32 cellular contexts compared by ENCODE assay signal in genomic region chr12:16530268-16530865, GRCh38.
A peak's percentile ranks its signal among the peaks of the same experiment; 100 is the strongest.
DNase-seq lines count a peak whose midpoint lies in the region; ATAC-seq, FAIRE-seq and TF ChIP-seq lines count a peak whose summit lies in the region.
"Had no signal": no experiment of that assay in that cellular context is flagged by ENCODE, and none has a peak within 500 bp of the region (broad histone marks: within the 10 kb centered on the region; RNA-seq: fewer than 3 reads in every experiment).

No MANE protein-coding gene starts in this region.

- 23 to 25% methylated on average over 2 of the region's 2 CpGs for WGBS in pancreas, 2 donors
- WGBS in esophagus squamous epithelium, 2 donors, result 52 to 55% methylated on average over 2 of the region's 2 CpGs

- intact Hi-C loops in pancreas (cut with DNase I), result no loop called here
- intact Hi-C loops in esophagus squamous epithelium (cut with DNase I), result no loop called here

- no peak for TF ChIP-seq POLR2A in esophagus squamous epithelium (IDR thresholded peaks at IDR 0.05)

- TF ChIP-seq CTCF in pancreas (IDR thresholded peaks at IDR 0.05) (no peak), esophagus squamous epithelium (IDR thresholded peaks at IDR 0.05) (no peak)

- no peak for FAIRE-seq in pancreas (lab: Jason Lieb, UNC)
- FAIRE-seq: astrocyte, GM12892, HTR-8/SVneo, islet of Langerhans, K562 had no signal

- DNase-seq in NCI-H1105 treated with DMSO at 0.1 percent for 48 hours (lab: John Stamatoyannopoulos, UW) (peak; percentile 34), NCI-H1105 (lab: John Stamatoyannopoulos, UW) (no peak), NCI-H146 (lab: John Stamatoyannopoulos, UW) (peak; percentile 91), NCI-H748 (lab: John Stamatoyannopoulos, UW; ENCODE audit: unreplicated experiment) (peak; percentile 85), pancreas (peak in 2 of 6 donors; percentile 24 to 50), NCI-H524 treated with DMSO at 0.1 percent for 48 hours (lab: John Stamatoyannopoulos, UW) (no peak), GDM1 (lab: John Stamatoyannopoulos, UW) (no peak), esophagus squamous epithelium (lab: John Stamatoyannopoulos, UW) (no peak)
- DNase-seq: 8988T; activated B cell treated with CpG ODN at 0.5 μM for 24 hours; activated naive CD8-positive, alpha-beta T cell treated with anti-CD3 and anti-CD28 coated beads, Interleukin-2, amount 50 U/mL, for 24 hours; activated T-cell treated with anti-CD3 and anti-CD28 coated beads, Interleukin-2, amount 50 U/mL, for 48 hours; Calu3; effector memory CD4-positive, alpha-beta T cell; H7; NCI-H1694; NCI-H226; stimulated activated CD4-positive, alpha-beta T cell treated with anti-CD3 and anti-CD28 coated beads, Interleukin-1b, Interleukin-23, amount 100 ng/mL, for 48 hours; stimulated activated naive CD8-positive, alpha-beta T cell treated with anti-CD3 and anti-CD28 coated beads, Interleukin-15, Interleukin-2, amounts not matched to agents 100 U/mL and 50 U/mL, for 24 hours; upper lobe of right lung had no signal

- H3K4me3 ChIP-seq in pancreas (no peak overlapping the region), esophagus squamous epithelium (no peak overlapping the region)
- H3K4me3 ChIP-seq: coronary artery, K562, right atrium auricular region, upper lobe of right lung had no signal

- H3K27me3 ChIP-seq in pancreas (no peaks in the 10 kb centered on the region), esophagus squamous epithelium (no peaks in the 10 kb centered on the region)
- H3K27me3 ChIP-seq: right atrium auricular region, upper lobe of right lung had no signal

- peak; percentile 64 to 77 (median 74) for ATAC-seq in pancreas
- ATAC-seq: activated naive CD8-positive, alpha-beta T cell treated with anti-CD3 and anti-CD28 coated beads, Interleukin-2, amount 50 U/mL, for 24 hours; K562; left lobe of liver; Right ventricle myocardium inferior; SK-N-SH treated with all-trans-retinoic acid at 6 μM for 48 hours; stimulated activated naive CD8-positive, alpha-beta T cell treated with anti-CD3 and anti-CD28 coated beads, Interleukin-15, Interleukin-2, amounts not matched to agents 100 U/mL and 50 U/mL, for 24 hours; upper lobe of right lung had no signal

- H3K4me1 ChIP-seq in pancreas (peaks cover 0 to 32% (median 20%) of the 10 kb centered on the region in 3 donors), esophagus squamous epithelium (no peaks in the 10 kb centered on the region)
- H3K4me1 ChIP-seq: right atrium auricular region, upper lobe of right lung had no signal

- H3K9me3 ChIP-seq in pancreas (no peaks in the 10 kb centered on the region), esophagus squamous epithelium (no peaks in the 10 kb centered on the region)
- H3K9me3 ChIP-seq: right atrium auricular region, upper lobe of right lung had no signal

- H3K36me3 ChIP-seq in pancreas, result no peaks in the 10 kb centered on the region
- H3K36me3 ChIP-seq in esophagus squamous epithelium, result no peaks in the 10 kb centered on the region
- H3K36me3 ChIP-seq: right atrium auricular region, upper lobe of right lung had no signal

- H3K27ac ChIP-seq in pancreas (peak overlapping the region in 3 of 4 donors; percentile 8 to 70 (median 68)), esophagus squamous epithelium (no peak overlapping the region)
- H3K27ac ChIP-seq: C4-2B, coronary artery, epithelial cell of prostate, right atrium auricular region, upper lobe of right lung had no signal

Comparison
In these comparisons a context has a peak if more than half of its experiments do, and no peak if none do; other contexts are left out.
1. DNase-seq: peak in NCI-H1105 treated with DMSO at 0.1 percent for 48 hours (single experiment), NCI-H146 (single experiment) and NCI-H748 (single experiment); none in NCI-H1105 (single experiment), NCI-H524 treated with DMSO at 0.1 percent for 48 hours (single experiment), GDM1 (single experiment) and esophagus squamous epithelium (single experiment).
2. H3K27ac ChIP-seq: peak in pancreas (3 of 4); none in esophagus squamous epithelium (0 of 4).